Comparison of ENCODE assay signal across 8 cellular contexts in genomic region chrX:153968754-153969124, GRCh38. TPM values are rescaled to one million over a fixed set of nuclear protein-coding genes. Genes with fewer than 3 reads are reported as not detected.
A peak's percentile ranks its signal among the peaks of the same experiment; 100 is the strongest.
DNase-seq lines count a peak whose midpoint lies in the region; ATAC-seq and TF ChIP-seq lines count a peak whose summit lies in the region.

No MANE protein-coding gene starts in this region.

- H2AFZ ChIP-seq in PC-9, result no peak overlapping the region

- intact Hi-C loops in PC-9 (cut with micrococcal nuclease; ENCODE audit: unreplicated experiment), result no loop called here

- H3F3A ChIP-seq in PC-9 (ENCODE audit: insufficient read depth, low read depth), result peaks cover 9% of the 10 kb centered on the region; the same call in 1 of the 2 replicates

- H3K27ac Mint-ChIP-seq in chondrocyte (ENCODE audit: unreplicated experiment), result peak overlapping the region; percentile 100
- H3K27ac Mint-ChIP-seq in nephron progenitor cell, result no peak overlapping the region

- DNase-seq in NCI-H187 (lab: John Stamatoyannopoulos, UW), result peak; percentile 26 to 34
- DNase-seq in NCI-H187 treated with DMSO at 0.1 percent for 48 hours (lab: John Stamatoyannopoulos, UW), result no peak
- no peak for DNase-seq in PC-9
- no peak for DNase-seq in chondrocyte (ENCODE audit: low spot score)
- peak; percentile 53 for DNase-seq in nephron progenitor cell
- DNase-seq in cerebellar cortex (ENCODE audit: low spot score), result no peak
- no peak for DNase-seq in DMS53 treated with DMSO at 0.1 percent for 48 hours (lab: John Stamatoyannopoulos, UW; ENCODE audit: unreplicated experiment)

- TF ChIP-seq CTCF in PC-9 (conservative IDR thresholded peaks at IDR 0.05), result no peak
- TF ChIP-seq CTCF in chondrocyte (IDR thresholded peaks at IDR 0.05), result peak; percentile 49
- no peak for TF ChIP-seq CTCF in nephron progenitor cell (IDR thresholded peaks at IDR 0.05)

- no peaks in the 10 kb centered on the region for H3K9me3 ChIP-seq in PC-9 (ENCODE audit: insufficient read depth, low read depth)

- no peaks in the 10 kb centered on the region for H3K9me2 ChIP-seq in PC-9 (ENCODE audit: insufficient read depth)

- peaks cover 4% of the 10 kb centered on the region for H3K4me1 ChIP-seq in PC-9 (replicated peaks; ENCODE audit: insufficient read depth)

- no peak overlapping the region for H3K4me3 ChIP-seq in PC-9

- H3K27me3 ChIP-seq in PC-9 (ENCODE audit: insufficient read depth, low read depth), result no peaks in the 10 kb centered on the region

- H3K4me1 Mint-ChIP-seq in chondrocyte (ENCODE audit: low read depth) (peaks cover 48% of the 10 kb centered on the region), nephron progenitor cell (peaks cover 52% of the 10 kb centered on the region)

- no peaks in the 10 kb centered on the region for H3K36me3 ChIP-seq in PC-9 (ENCODE audit: low read depth)

- peaks cover 56% of the 10 kb centered on the region for H4K20me1 ChIP-seq in PC-9 (ENCODE audit: insufficient read depth)

- no TSS peak for BruUV-seq in PC-9 (replicated peaks; lab: Mats Ljungman, UMichigan)

- no peak for ATAC-seq in GM19023 (IDR thresholded peaks at IDR 0.05; ENCODE audit: unreplicated experiment)

- no peaks in the 10 kb centered on the region for H3K27me3 Mint-ChIP-seq in chondrocyte (ENCODE audit: low read depth)
- H3K27me3 Mint-ChIP-seq in nephron progenitor cell (ENCODE audit: low read depth, poor library complexity), result peaks cover 3% of the 10 kb centered on the region

- H3K4me2 ChIP-seq in PC-9, result peak overlapping the region; percentile 89; the same call in 1 of the 2 replicates

- peak overlapping the region; percentile 100 for H3K4me3 Mint-ChIP-seq in chondrocyte (ENCODE audit: unreplicated experiment)
- H3K4me3 Mint-ChIP-seq in nephron progenitor cell, result peak overlapping the region; percentile 100

- no peaks in the 10 kb centered on the region for H3K36me3 Mint-ChIP-seq in chondrocyte (ENCODE audit: low read depth)
- peaks cover 10% of the 10 kb centered on the region for H3K36me3 Mint-ChIP-seq in nephron progenitor cell (ENCODE audit: low read depth)

- peaks cover 66% of the 10 kb centered on the region for H3K79me2 ChIP-seq in PC-9 (ENCODE audit: low read depth)

- POLR2A ChIA-PET in PC-9 (lab: Charles Lee; ENCODE audit: unreplicated experiment), result interaction anchor here (0.7 kb wide), 1 partner anchor 163 kb away, joined by 3 read pairs; no protein-coding TSS in a partner anchor

- no peak overlapping the region for H3K27ac ChIP-seq in PC-9

- no peaks in the 10 kb centered on the region for H3K9me3 Mint-ChIP-seq in chondrocyte (ENCODE audit: low read depth)
- no peaks in the 10 kb centered on the region for H3K9me3 Mint-ChIP-seq in nephron progenitor cell

- CTCF ChIA-PET in PC-9 (lab: Charles Lee), result no interaction called here

RNA-seq across cellular contexts. Expression of gene HCFC1, which starts 2.9 kb away (rescaled TPM):
- total RNA-seq in PC-9 (2021), result 67.1 and 79.9 TPM in 2 replicates
- total RNA-seq in chondrocyte, result 60.1 to 89.9 TPM (median 67.2 TPM) in 3 replicates

RNA-seq across cellular contexts. Expression of gene TMEM187, which starts 3.8 kb away (rescaled TPM):
- 20.1 and 30.8 TPM in 2 replicates for total RNA-seq in PC-9 (2021)
- total RNA-seq in chondrocyte, result 12.3 to 20.3 TPM (median 18.3 TPM) in 3 replicates

RNA-seq across cellular contexts. Expression of gene RENBP, which starts 24.3 kb away (rescaled TPM):
- 6.8 and 6.9 TPM in 2 replicates for total RNA-seq in PC-9 (2021)
- 6.5 to 13.4 TPM (median 13.1 TPM) in 3 replicates for total RNA-seq in chondrocyte

RNA-seq across cellular contexts. Expression of gene NAA10, which starts 33.9 kb away (rescaled TPM):
- total RNA-seq in PC-9 (2021) (181 and 189 TPM in 2 replicates), chondrocyte (89.5 to 99.8 TPM (median 91.4 TPM) in 3 replicates)

RNA-seq across cellular contexts. Expression of gene ARHGAP4, which starts 42.7 kb away (rescaled TPM):
- 47.0 and 86.0 TPM in 2 replicates for total RNA-seq in PC-9 (2021)
- 2.8 to 3.7 TPM (median 3.1 TPM) in 3 replicates for total RNA-seq in chondrocyte

Comparison
In these comparisons a context has a peak if more than half of its experiments do, and no peak if none do; other contexts are left out.
1. DNase-seq: peak in NCI-H187 (2 of 2) and nephron progenitor cell (single experiment); none in NCI-H187 treated with DMSO at 0.1 percent for 48 hours (single experiment), PC-9 (0 of 2), chondrocyte (single experiment), cerebellar cortex (single experiment) and DMS53 treated with DMSO at 0.1 percent for 48 hours (single experiment).